Comparison of ENCODE assay signal across 12 cellular contexts in the genomic region with DNA sequence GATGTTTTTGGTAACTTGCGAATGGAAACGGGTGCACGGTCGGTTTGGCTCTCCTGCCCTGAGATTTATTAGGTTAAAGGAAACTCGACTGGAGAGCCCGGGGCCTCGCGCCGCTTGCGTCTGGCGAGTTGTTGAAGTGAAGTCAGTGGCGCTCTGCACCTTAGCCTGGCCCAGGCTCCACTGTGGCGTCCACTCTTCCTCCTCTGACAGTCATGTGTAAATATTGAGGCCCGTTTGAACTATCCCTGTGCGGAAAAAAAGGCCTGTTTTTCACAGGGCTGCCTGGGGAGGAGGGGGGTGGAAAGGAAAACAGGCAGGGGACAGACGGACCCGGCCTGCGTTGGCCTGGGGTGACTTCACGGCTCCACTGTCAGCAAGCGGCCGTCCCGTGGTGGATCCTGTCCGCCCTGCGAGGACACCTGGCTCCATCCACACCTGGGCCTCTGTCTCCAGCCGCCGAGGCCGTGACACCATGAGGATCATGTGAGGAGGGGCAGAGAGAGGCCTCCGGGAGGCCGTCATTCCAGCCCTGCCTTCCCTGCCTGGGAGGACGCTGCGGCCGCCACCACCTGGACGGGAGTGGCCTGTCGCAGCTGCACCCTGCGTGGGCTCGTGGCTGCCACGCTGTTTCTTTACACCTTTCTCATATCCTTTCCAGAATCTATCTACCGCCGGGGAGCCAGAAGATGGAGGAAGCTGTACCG. TPM values are rescaled to one million over a fixed set of nuclear protein-coding genes. Genes with fewer than 3 reads are reported as not detected.
DNase-seq lines count a peak whose midpoint lies in the region; FAIRE-seq and TF ChIP-seq lines count a peak whose summit lies in the region.
"Had no signal": no experiment of that assay in that cellular context is flagged by ENCODE, and none has a peak within 500 bp of the region (broad histone marks: within the 10 kb centered on the region; RNA-seq: fewer than 3 reads in every experiment).

No MANE protein-coding gene starts in this region.

- H3K4me3 ChIP-seq in liver (ENCODE audit: low read depth in 1 of 3, low read length in 3 of 3) (no peak overlapping the region), small intestine (ENCODE audit: low read depth in 1 of 2, low read length in 2 of 2) (no peak overlapping the region)

- no peaks in the 10 kb centered on the region for H3K27me3 ChIP-seq in liver (ENCODE audit: control insufficient read depth in 4 of 4, insufficient read depth in 4 of 4, low read length in 3 of 4)
- no peaks in the 10 kb centered on the region for H3K27me3 ChIP-seq in small intestine (ENCODE audit: control insufficient read depth in 2 of 2, insufficient read depth in 2 of 2, low read length in 2 of 2)

- in situ Hi-C loops in ACHN (cut with HindIII; ENCODE audit: low pct_ligation_motif_present, low pct_unique_long_range_greater_than_20kb, low sequenced_read_pairs) = no loop called here

- no peak for FAIRE-seq in small intestine (lab: Jason Lieb, UNC)

- no peaks in the 10 kb centered on the region for H3K9me3 ChIP-seq in liver (ENCODE audit: control insufficient read depth in 4 of 4, low read length in 3 of 4)
- H3K9me3 ChIP-seq in small intestine (ENCODE audit: control insufficient read depth, low read depth) = no peaks in the 10 kb centered on the region

- no peak for TF ChIP-seq RAD21 in liver (IDR thresholded peaks at IDR 0.05)

- 90% methylated on average over 40 of the region's 40 CpGs for WGBS in liver
- 69 to 74% (median 73%) methylated on average over 40 of the region's 40 CpGs for WGBS in small intestine, 3 donors

- H3K27ac ChIP-seq in caudate nucleus (ENCODE audit: low read depth, low read length) (peak overlapping the region; percentile 88), liver (ENCODE audit: low read depth in 1 of 2, low read length in 2 of 2) (peak overlapping the region; percentile 25 to 31), small intestine (ENCODE audit: low read depth in 1 of 2, low read length in 1 of 2) (peak overlapping the region; percentile 77 to 96)

- H3K9ac ChIP-seq in liver (ENCODE audit: low read depth in 1 of 2, low read length in 2 of 2) = no peak overlapping the region

- TF ChIP-seq CTCF in liver (IDR thresholded peaks at IDR 0.05; ENCODE audit: low read depth, low read length, missing input control) = no peak

- peaks cover 0 to 9% (median 3%) of the 10 kb centered on the region in 4 donors for H3K4me1 ChIP-seq in liver (ENCODE audit: control insufficient read depth in 4 of 4, insufficient read depth in 4 of 4, low read length in 3 of 4)
- H3K4me1 ChIP-seq in small intestine (ENCODE audit: control insufficient read depth in 2 of 2, insufficient read depth in 1 of 2, low read depth in 1 of 2, low read length in 1 of 2) = peaks cover 0 to 7% of the 10 kb centered on the region in 2 donors

- peaks cover 0 to 18% (median 0%) of the 10 kb centered on the region in 4 donors for H3K36me3 ChIP-seq in liver (ENCODE audit: control insufficient read depth in 4 of 4, insufficient read depth in 3 of 4, low read depth in 1 of 4, low read length in 3 of 4)
- no peaks in the 10 kb centered on the region for H3K36me3 ChIP-seq in small intestine (ENCODE audit: control insufficient read depth in 2 of 2, insufficient read depth in 2 of 2, low read length in 2 of 2)

- peak; percentile 58 for DNase-seq in DMS153 treated with DMSO at 0.1 percent for 48 hours (lab: John Stamatoyannopoulos, UW; ENCODE audit: unreplicated experiment)
- DNase-seq in caudate nucleus (lab: John Stamatoyannopoulos, UW) = peak in 1 of 61 donors; percentile 16
- no peak for DNase-seq in small intestine
- no peak for DNase-seq in occipital lobe (lab: John Stamatoyannopoulos, UW)
- DNase-seq in LoVo (ENCODE audit: low spot score) = no peak
- no peak for DNase-seq in stimulated activated naive CD4-positive, alpha-beta T cell treated with Interleukin-2 at 50 U/mL for 16 hours (lab: John Stamatoyannopoulos, UW)
- no peak for DNase-seq in ACHN
- DNase-seq: activated CD4-positive, alpha-beta memory T cell treated with anti-CD3 and anti-CD28 coated beads for 36 hours; kidney glomerular epithelial cell; NCI-H187 treated with DMSO at 0.1 percent for 48 hours; stimulated activated CD4-positive, alpha-beta T cell treated with anti-CD3 and anti-CD28 coated beads, Interleukin-15, amount 100 ng/mL, for 24 hours had no signal

TF ChIP-seq in liver, 16 proteins besides CTCF, POLR2A, EP300 and RAD21:
- TF ChIP-seq EGR1 (IDR thresholded peaks at IDR 0.05; ENCODE audit: low read depth in 2 of 2) (no peak), HNF4A (conservative IDR thresholded peaks at IDR 0.05) (peak in 1 of 2 donors; percentile 31), SP1 (IDR thresholded peaks at IDR 0.05) (no peak)

RNA-seq across cellular contexts. Expression of a gene that starts 59.8 kb away (rescaled TPM):
- total RNA-seq in liver (10 to 100 TPM in 1 of 2 donors, 1 to 10 TPM in 1; 5.6 to 11.9 TPM), occipital lobe (20.3 TPM)
- polyA plus RNA-seq in liver (10 to 100 TPM; 19.6 to 31.5 TPM), small intestine (10 to 100 TPM; 20.6 to 51.4 (median 39.4) TPM)

Comparison
In these comparisons a context has a peak if more than half of its experiments do, and no peak if none do; other contexts are left out.
1. H3K27ac ChIP-seq: peak in every context shown above with its lines; median percentile 88 in caudate nucleus; 86 in small intestine; 28 in liver.